Comparison of ENCODE assay signal across 8 cellular contexts in genomic region chr17:29588017-29588557, GRCh38. TPM values are rescaled to one million over a fixed set of nuclear protein-coding genes. Genes with fewer than 3 reads are reported as not detected.
DNase-seq lines count a peak whose midpoint lies in the region; ATAC-seq and TF ChIP-seq lines count a peak whose summit lies in the region.

No MANE protein-coding gene starts in this region.

- H3K36me3 Mint-ChIP-seq in CD14-positive monocyte: peaks cover 2 to 8% of the 10 kb centered on the region in 2 donors
- peaks cover 8% of the 10 kb centered on the region for H3K36me3 Mint-ChIP-seq in effector memory CD8-positive, alpha-beta T cell (ENCODE audit: insufficient read depth)
- no peaks in the 10 kb centered on the region for H3K36me3 Mint-ChIP-seq in neural crest cell (ENCODE audit: low read depth)

- H3K4me1 Mint-ChIP-seq in CD14-positive monocyte (peaks cover 81% of the 10 kb centered on the region), neural crest cell (peaks cover 65% of the 10 kb centered on the region)
- peaks cover 45 to 60% of the 10 kb centered on the region in 2 donors for H3K4me1 Mint-ChIP-seq in effector memory CD8-positive, alpha-beta T cell (ENCODE audit: low read depth in 2 of 2)

- H3K79me2 ChIP-seq in PC-3 (ENCODE audit: low read length): peaks cover 40% of the 10 kb centered on the region

- TF ChIP-seq CTCF in CD14-positive monocyte (IDR thresholded peaks at IDR 0.05) (no peak), PC-3 (conservative IDR thresholded peaks at IDR 0.05; ENCODE audit: low read depth, low read length) (no peak), neural crest cell (conservative IDR thresholded peaks at IDR 0.05) (no peak), GM20000 (IDR thresholded peaks at IDR 0.05; ENCODE audit: extremely low read depth, missing control alignments) (no peak)

- no peaks in the 10 kb centered on the region for H3K27me3 ChIP-seq in PC-3 (ENCODE audit: low read length)

- POLR2A ChIA-PET in PC-3 (lab: Charles Lee; ENCODE audit: unreplicated experiment): interaction anchor here (0.6 kb wide), 1 partner anchor 197 kb away, joined by 9 read pairs; no protein-coding TSS in a partner anchor

- H3K27ac Mint-ChIP-seq in CD14-positive monocyte (peak overlapping the region in 6 of 7 donors; percentile 46 to 86 (median 70)), neural crest cell (ENCODE audit: unreplicated experiment) (no peak overlapping the region)
- H3K27ac Mint-ChIP-seq in effector memory CD8-positive, alpha-beta T cell: peak overlapping the region; percentile 86 to 89

- H3K4me1 ChIP-seq in PC-3 (ENCODE audit: insufficient read depth, low read length): peaks cover 32% of the 10 kb centered on the region

- H3K4me3 Mint-ChIP-seq in CD14-positive monocyte: peak overlapping the region; percentile 91 to 93
- peak overlapping the region; percentile 88 to 93 for H3K4me3 Mint-ChIP-seq in effector memory CD8-positive, alpha-beta T cell
- peak overlapping the region; percentile 98 for H3K4me3 Mint-ChIP-seq in neural crest cell

- H3K27me3 Mint-ChIP-seq in CD14-positive monocyte (ENCODE audit: low read depth in 3 of 3) (peaks cover 10 to 24% (median 15%) of the 10 kb centered on the region in 3 donors), neural crest cell (ENCODE audit: low read depth) (no peaks in the 10 kb centered on the region)
- no peaks in the 10 kb centered on the region for H3K27me3 Mint-ChIP-seq in effector memory CD8-positive, alpha-beta T cell

- H3K9me2 ChIP-seq in PC-3 (replicated peaks; ENCODE audit: low read length): no peaks in the 10 kb centered on the region

- DNase-seq in CD14-positive monocyte (ENCODE audit: low spot score): no peak
- no peak for DNase-seq in PC-3
- no peak for DNase-seq in effector memory CD8-positive, alpha-beta T cell
- no peak for DNase-seq in neural crest cell (ENCODE audit: low read depth, low spot score)
- DNase-seq in effector CD8-positive, alpha-beta T cell (lab: John Stamatoyannopoulos, UW): no peak
- DNase-seq in GM20000 (ENCODE audit: low spot score): no peak
- DNase-seq in cerebellum (ENCODE audit: low spot score): no peak

- no peaks in the 10 kb centered on the region for H3K9me3 ChIP-seq in PC-3 (ENCODE audit: low read length)

- ATAC-seq in PC-3: no peak
- no peak for ATAC-seq in effector memory CD8-positive, alpha-beta T cell (replicated peaks)
- no peak for ATAC-seq in HG03354 (IDR thresholded peaks at IDR 0.05; ENCODE audit: poor library complexity, severe bottlenecking, unreplicated experiment)

- intact Hi-C loops in CD14-positive monocyte (cut with micrococcal nuclease): loop anchor here (2.0 to 10.0 kb wide), 2 partner anchors 27 to 337 kb away; no protein-coding TSS in a partner anchor
- intact Hi-C loops in PC-3 (cut with micrococcal nuclease): no loop called here

- peak overlapping the region; percentile 99 for H3K4me2 ChIP-seq in PC-3 (ENCODE audit: low read length)

- H2AFZ ChIP-seq in PC-3 (ENCODE audit: low read length): no peak overlapping the region

- H3F3A ChIP-seq in PC-3 (ENCODE audit: low read length, unreplicated experiment): no peaks in the 10 kb centered on the region

- peak overlapping the region; percentile 89 for H3K4me3 ChIP-seq in PC-3 (ENCODE audit: low read length)

- peaks cover 0 to 3% (median 0%) of the 10 kb centered on the region in 7 donors for H3K9me3 Mint-ChIP-seq in CD14-positive monocyte
- H3K9me3 Mint-ChIP-seq in effector memory CD8-positive, alpha-beta T cell: no peaks in the 10 kb centered on the region
- no peaks in the 10 kb centered on the region for H3K9me3 Mint-ChIP-seq in neural crest cell

- no TSS peak for BruUV-seq in PC-3 (replicated peaks; lab: Mats Ljungman, UMichigan)

- H3K27ac ChIP-seq in PC-3 (ENCODE audit: low read length): no peak overlapping the region

- H3K36me3 ChIP-seq in PC-3 (ENCODE audit: low read depth, low read length): no peaks in the 10 kb centered on the region

- no peaks in the 10 kb centered on the region for H4K20me1 ChIP-seq in PC-3 (ENCODE audit: low read length)

- CTCF ChIA-PET in PC-3 (lab: Charles Lee): interaction anchor here (2.0 kb wide), 1 partner anchor 29 kb away, joined by 9 read pairs; no protein-coding TSS in a partner anchor

- peak overlapping the region; percentile 66 for H3K9ac ChIP-seq in PC-3 (ENCODE audit: low read length)

RNA-seq across cellular contexts. Expression of gene GIT1, which starts 1.4 kb away (rescaled TPM):
- polyA plus RNA-seq in CD14-positive monocyte: 1 to 10 TPM; 3.1 to 4.4 TPM
- 24.2 and 32.2 TPM in 2 replicates for total RNA-seq in PC-3 (2014; rRNA removed)
- total RNA-seq in neural crest cell: 89.3 and 96.5 TPM in 2 replicates
- 35.7 TPM for total RNA-seq in cerebellum

RNA-seq across cellular contexts. Expression of gene ANKRD13B, which starts 4.8 kb away (rescaled TPM):
- polyA plus RNA-seq in CD14-positive monocyte: not detected
- total RNA-seq in PC-3 (2014; rRNA removed) (11.2 and 11.5 TPM in 2 replicates), neural crest cell (65.0 and 70.0 TPM in 2 replicates), cerebellum (28.6 TPM)

RNA-seq across cellular contexts. Expression of gene TP53I13, which starts 19.6 kb away (rescaled TPM):
- 10 to 100 TPM in 1 of 2 donors, 1 to 10 TPM in 1; 9.4 to 14.4 TPM for polyA plus RNA-seq in CD14-positive monocyte
- total RNA-seq in PC-3 (2014; rRNA removed): 45.0 and 61.7 TPM in 2 replicates
- 34.3 and 35.0 TPM in 2 replicates for total RNA-seq in neural crest cell
- total RNA-seq in cerebellum: 11.7 TPM

RNA-seq across cellular contexts. Expression of gene ABHD15, which starts 21.2 kb away (rescaled TPM):
- 1 to 10 TPM; 3.1 to 3.6 TPM for polyA plus RNA-seq in CD14-positive monocyte
- total RNA-seq in PC-3 (2014; rRNA removed): 6.3 and 7.9 TPM in 2 replicates
- total RNA-seq in neural crest cell: 3.7 and 4.2 TPM in 2 replicates
- 1.8 TPM for total RNA-seq in cerebellum

RNA-seq across cellular contexts. Expression of gene CORO6, which starts 34.6 kb away (rescaled TPM):
- not detected for polyA plus RNA-seq in CD14-positive monocyte
- total RNA-seq in PC-3 (2014; rRNA removed) (0.44 and 0.58 TPM in 2 replicates), neural crest cell (2.7 and 3.1 TPM in 2 replicates), cerebellum (1.3 TPM)
